In genomic region chr1:150973826-150974579, GRCh38 we compare ENCODE assay signal across 8 cellular contexts. TPM values are rescaled to one million over a fixed set of nuclear protein-coding genes. Genes with fewer than 3 reads are reported as not detected.
DNase-seq lines count a peak whose midpoint lies in the region; ATAC-seq, FAIRE-seq and TF ChIP-seq lines count a peak whose summit lies in the region.

No MANE protein-coding gene starts in this region.

- H3K9ac ChIP-seq in HepG2 (ENCODE audit: insufficient read depth, low read depth, low read length): peak overlapping the region; percentile 97

- peaks cover 79% of the 10 kb centered on the region for H3K4me1 ChIP-seq in HepG2 (ENCODE audit: insufficient read depth, low read length)

- no peak for FAIRE-seq in HepG2 (lab: Jason Lieb, UNC)

- H3K36me3 ChIP-seq in HepG2 (replicated peaks in 1 of 2; ENCODE audit: control insufficient read depth in 1 of 2, insufficient read depth in 2 of 2, low read length in 2 of 2): 0 out of 5 replicates have a peak, but pooled peaks cover 0 to 4% of the 10 kb centered on the region in 2 experiments

- TF ChIP-seq CTCF in choroid plexus epithelial cell (conservative IDR thresholded peaks at IDR 0.05; ENCODE audit: low read depth, low read length) (no peak), HepG2 (CRISPR knock-in tag; IDR thresholded peaks at IDR 0.05) (no peak)

- peaks cover 18% of the 10 kb centered on the region for H4K20me1 ChIP-seq in HepG2 (ENCODE audit: insufficient read depth, low read length)

- no peak overlapping the region for H2AFZ ChIP-seq in HepG2 (ENCODE audit: low read length)

- no peak for TF ChIP-seq POLR2A in HepG2 (IDR thresholded peaks at IDR 0.05; ENCODE audit: insufficient read depth in 1 of 2, low read depth in 2 of 2, low read length in 2 of 2)

- WGBS in HepG2 (ENCODE audit: low lambda C conversion rate): 0% methylated on average over 4 of the region's 67 CpGs

- H3K27ac ChIP-seq in HepG2 (ENCODE audit: extremely low read length, insufficient read depth, low read length): peak overlapping the region; percentile 96

- TF ChIP-seq RAD21 in HepG2 (CRISPR knock-in tag; IDR thresholded peaks at IDR 0.05): no peak

- H3K4me3 ChIP-seq in choroid plexus epithelial cell (ENCODE audit: low read depth, low read length): peak overlapping the region; percentile 90
- H3K4me3 ChIP-seq in HepG2 (replicated peaks in 1 of 3; ENCODE audit: insufficient read depth in 1 of 3, low read depth in 2 of 3, low read length in 3 of 3): peak overlapping the region; percentile 71 to 95 (median 89)

- DNase-seq in DMS 273 (lab: John Stamatoyannopoulos, UW; ENCODE audit: unreplicated experiment) (peak; percentile 100), LoVo (ENCODE audit: low spot score) (peak; percentile 13), choroid plexus epithelial cell (ENCODE audit: low read depth) (peak; percentile 33), HepG2 (ENCODE audit: low spot score) (no peak), middle frontal gyrus (ENCODE audit: extremely low spot score, low spot score) (no peak)
- peak; percentile 13 for DNase-seq in activated CD4-positive, alpha-beta T cell treated with anti-CD3 and anti-CD28 coated beads for 1 hour
- DNase-seq in stimulated activated CD8-positive, alpha-beta memory T cell treated with anti-CD3 and anti-CD28 coated beads, Interleukin-4, amount 100 ng/mL, for 24 hours (ENCODE audit: low read depth): peak; percentile 19

- BruUV-seq in HepG2 (replicated peaks; lab: Mats Ljungman, UMichigan): no TSS peak

- H3K4me2 ChIP-seq in HepG2 (ENCODE audit: low read depth, low read length): peak overlapping the region; percentile 98

- CTCF ChIA-PET in HepG2 (lab: Yijun Ruan, JAX; ENCODE audit: low intra/inter-chr PET ratio, low total read pairs): no interaction called here

- ATAC-seq in GM21526 (IDR thresholded peaks at IDR 0.05; ENCODE audit: low FRiP score, unreplicated experiment): peak; percentile 29
- no peak for ATAC-seq in HepG2

- POLR2A ChIA-PET in HepG2 (lab: Yijun Ruan, JAX): interaction anchor here (0.5 to 10.3 kb wide), 11 partner anchors 7 to 367 kb away, joined by 3 to 114 read pairs (median 4); partner anchors contain the start of genes ANXA9 and MINDY1

- peaks cover 54% of the 10 kb centered on the region for H3K79me2 ChIP-seq in HepG2 (ENCODE audit: insufficient read depth, low read length)

- H3K9me3 ChIP-seq in HepG2 (ENCODE audit: low read length): no peaks in the 10 kb centered on the region

- intact Hi-C loops in HepG2 (cut with micrococcal nuclease; ENCODE audit: unreplicated experiment): loop anchor here (5.0 kb wide), 1 partner anchor 33 kb away; the partner anchor contains the start of genes MINDY1 and PRUNE1

- no peaks in the 10 kb centered on the region; a peak in 1 of 5 replicates for H3K27me3 ChIP-seq in HepG2 (ENCODE audit: control insufficient read depth in 1 of 2, insufficient read depth in 2 of 2, low read length in 2 of 2)

- TF ChIP-seq EP300 in HepG2 (IDR thresholded peaks at IDR 0.05; ENCODE audit: low read depth in 2 of 2, low read length in 2 of 2) (no peak), HepG2 (CRISPR knock-in tag; IDR thresholded peaks at IDR 0.05; ENCODE audit: borderline replicate concordance) (no peak)

- in situ Hi-C loops in HepG2 (cut with HindIII; ENCODE audit: extremely low pct_ligation_motif_present, low pct_unique_long_range_greater_than_20kb): no loop called here

RNA-seq across cellular contexts. Expression of gene CERS2, which starts 0.6 kb away (rescaled TPM):
- total RNA-seq in HepG2 (2016; rRNA removed; fragmentation: Illumina TruSeq; extraction: Trizol): 188 and 298 TPM in 2 replicates
- total RNA-seq in HepG2 (2016; cell fraction: cytosol; rRNA removed; fragmentation: Illumina TruSeq; extraction: Trizol; ENCODE audit: low read depth): 172 and 174 TPM in 2 replicates
- 172 and 303 TPM in 2 replicates for total RNA-seq in HepG2 (2016; cell fraction: insoluble cytoplasmic fraction; rRNA removed; fragmentation: Illumina TruSeq; extraction: Trizol)
- 391 and 396 TPM in 2 replicates for total RNA-seq in HepG2 (2016; cell fraction: membrane; rRNA removed; fragmentation: Illumina TruSeq; extraction: Trizol)
- 237 and 286 TPM in 2 replicates for total RNA-seq in HepG2 (2016; cell fraction: nucleus; rRNA removed; fragmentation: Illumina TruSeq; extraction: Trizol)
- 269 and 315 TPM in 2 replicates for polyA plus RNA-seq in HepG2 (2011; rRNA removed)
- 210 and 326 TPM in 2 replicates for polyA plus RNA-seq in HepG2 (2011; cell fraction: cytosol; rRNA removed)
- polyA plus RNA-seq in HepG2 (2011; cell fraction: nucleus; rRNA removed): 209 and 246 TPM in 2 replicates
- polyA plus RNA-seq in HepG2 (2012): 202 and 241 TPM in 2 replicates
- polyA plus RNA-seq in HepG2 (2016; cell fraction: cytosol; fragmentation: Illumina TruSeq; extraction: Trizol; ENCODE audit: low read depth): 183 and 188 TPM in 2 replicates
- polyA plus RNA-seq in HepG2 (2016; cell fraction: insoluble cytoplasmic fraction; fragmentation: Illumina TruSeq; extraction: Trizol; ENCODE audit: low read depth): 211 and 221 TPM in 2 replicates
- 341 and 359 TPM in 2 replicates for polyA plus RNA-seq in HepG2 (2016; cell fraction: membrane; fragmentation: Illumina TruSeq; extraction: Trizol; ENCODE audit: low read depth)
- polyA plus RNA-seq in HepG2 (2016; cell fraction: nucleus; fragmentation: Illumina TruSeq; extraction: Trizol; ENCODE audit: insufficient read depth, low read depth): 425 and 431 TPM in 2 replicates
- 346 and 363 TPM in 2 replicates for polyA minus RNA-seq in HepG2 (2011; rRNA and poly(A)+ RNA removed; ENCODE audit: low replicate concordance)
- 145 and 155 TPM in 2 replicates for polyA minus RNA-seq in HepG2 (2011; cell fraction: cytosol; rRNA and poly(A)+ RNA removed)
- 108 and 145 TPM in 2 replicates for polyA minus RNA-seq in HepG2 (2011; cell fraction: nucleus; rRNA and poly(A)+ RNA removed)

RNA-seq across cellular contexts. Expression of gene ANXA9, which starts 8.1 kb away (rescaled TPM):
- 23.9 and 29.9 TPM in 2 replicates for total RNA-seq in HepG2 (2016; rRNA removed; fragmentation: Illumina TruSeq; extraction: Trizol)
- 23.6 and 28.6 TPM in 2 replicates for total RNA-seq in HepG2 (2016; cell fraction: cytosol; rRNA removed; fragmentation: Illumina TruSeq; extraction: Trizol; ENCODE audit: low read depth)
- total RNA-seq in HepG2 (2016; cell fraction: insoluble cytoplasmic fraction; rRNA removed; fragmentation: Illumina TruSeq; extraction: Trizol): 24.2 and 31.1 TPM in 2 replicates
- total RNA-seq in HepG2 (2016; cell fraction: membrane; rRNA removed; fragmentation: Illumina TruSeq; extraction: Trizol): 36.8 and 45.0 TPM in 2 replicates
- 13.1 and 16.4 TPM in 2 replicates for total RNA-seq in HepG2 (2016; cell fraction: nucleus; rRNA removed; fragmentation: Illumina TruSeq; extraction: Trizol)
- polyA plus RNA-seq in HepG2 (2011; rRNA removed): 13.3 and 14.3 TPM in 2 replicates
- 13.7 and 18.5 TPM in 2 replicates for polyA plus RNA-seq in HepG2 (2011; cell fraction: cytosol; rRNA removed)
- 22.7 and 24.4 TPM in 2 replicates for polyA plus RNA-seq in HepG2 (2011; cell fraction: nucleus; rRNA removed)
- polyA plus RNA-seq in HepG2 (2012): 8.0 and 10.7 TPM in 2 replicates
- 31.8 and 41.1 TPM in 2 replicates for polyA plus RNA-seq in HepG2 (2016; cell fraction: cytosol; fragmentation: Illumina TruSeq; extraction: Trizol; ENCODE audit: low read depth)
- 34.4 and 34.7 TPM in 2 replicates for polyA plus RNA-seq in HepG2 (2016; cell fraction: insoluble cytoplasmic fraction; fragmentation: Illumina TruSeq; extraction: Trizol; ENCODE audit: low read depth)
- 37.6 and 45.5 TPM in 2 replicates for polyA plus RNA-seq in HepG2 (2016; cell fraction: membrane; fragmentation: Illumina TruSeq; extraction: Trizol; ENCODE audit: low read depth)
- 19.8 and 22.9 TPM in 2 replicates for polyA plus RNA-seq in HepG2 (2016; cell fraction: nucleus; fragmentation: Illumina TruSeq; extraction: Trizol; ENCODE audit: insufficient read depth, low read depth)
- polyA minus RNA-seq in HepG2 (2011; rRNA and poly(A)+ RNA removed; ENCODE audit: low replicate concordance): 6.4 and 37.2 TPM in 2 replicates
- 11.8 and 16.0 TPM in 2 replicates for polyA minus RNA-seq in HepG2 (2011; cell fraction: cytosol; rRNA and poly(A)+ RNA removed)
- 13.8 and 14.7 TPM in 2 replicates for polyA minus RNA-seq in HepG2 (2011; cell fraction: nucleus; rRNA and poly(A)+ RNA removed)

RNA-seq across cellular contexts. Expression of gene MINDY1, which starts 32.7 kb away (rescaled TPM):
- total RNA-seq in HepG2 (2016; rRNA removed; fragmentation: Illumina TruSeq; extraction: Trizol): 9.2 and 11.1 TPM in 2 replicates
- 1.5 and 1.9 TPM in 2 replicates for total RNA-seq in HepG2 (2016; cell fraction: cytosol; rRNA removed; fragmentation: Illumina TruSeq; extraction: Trizol; ENCODE audit: low read depth)
- 8.8 and 11.0 TPM in 2 replicates for total RNA-seq in HepG2 (2016; cell fraction: insoluble cytoplasmic fraction; rRNA removed; fragmentation: Illumina TruSeq; extraction: Trizol)
- 3.7 and 4.9 TPM in 2 replicates for total RNA-seq in HepG2 (2016; cell fraction: membrane; rRNA removed; fragmentation: Illumina TruSeq; extraction: Trizol)
- total RNA-seq in HepG2 (2016; cell fraction: nucleus; rRNA removed; fragmentation: Illumina TruSeq; extraction: Trizol): 8.5 and 8.9 TPM in 2 replicates
- 15.0 and 18.0 TPM in 2 replicates for polyA plus RNA-seq in HepG2 (2011; rRNA removed)
- 7.7 and 9.4 TPM in 2 replicates for polyA plus RNA-seq in HepG2 (2011; cell fraction: cytosol; rRNA removed)
- 31.0 and 32.8 TPM in 2 replicates for polyA plus RNA-seq in HepG2 (2011; cell fraction: nucleus; rRNA removed)
- 8.2 and 9.6 TPM in 2 replicates for polyA plus RNA-seq in HepG2 (2012)
- 0.92 and 1.1 TPM in 2 replicates for polyA plus RNA-seq in HepG2 (2016; cell fraction: cytosol; fragmentation: Illumina TruSeq; extraction: Trizol; ENCODE audit: low read depth)
- 7.1 and 9.8 TPM in 2 replicates for polyA plus RNA-seq in HepG2 (2016; cell fraction: insoluble cytoplasmic fraction; fragmentation: Illumina TruSeq; extraction: Trizol; ENCODE audit: low read depth)
- 2.3 and 3.0 TPM in 2 replicates for polyA plus RNA-seq in HepG2 (2016; cell fraction: membrane; fragmentation: Illumina TruSeq; extraction: Trizol; ENCODE audit: low read depth)
- 13.4 and 14.4 TPM in 2 replicates for polyA plus RNA-seq in HepG2 (2016; cell fraction: nucleus; fragmentation: Illumina TruSeq; extraction: Trizol; ENCODE audit: insufficient read depth, low read depth)
- 24.5 and 31.9 TPM in 2 replicates for polyA minus RNA-seq in HepG2 (2011; rRNA and poly(A)+ RNA removed; ENCODE audit: low replicate concordance)
- polyA minus RNA-seq in HepG2 (2011; cell fraction: cytosol; rRNA and poly(A)+ RNA removed): 13.3 and 14.8 TPM in 2 replicates
- 13.6 and 15.3 TPM in 2 replicates for polyA minus RNA-seq in HepG2 (2011; cell fraction: nucleus; rRNA and poly(A)+ RNA removed)

RNA-seq across cellular contexts. Expression of gene PRUNE1, which starts 34.2 kb away (rescaled TPM):
- 19.0 and 26.2 TPM in 2 replicates for total RNA-seq in HepG2 (2016; rRNA removed; fragmentation: Illumina TruSeq; extraction: Trizol)
- total RNA-seq in HepG2 (2016; cell fraction: cytosol; rRNA removed; fragmentation: Illumina TruSeq; extraction: Trizol; ENCODE audit: low read depth): 12.5 and 13.5 TPM in 2 replicates
- 18.9 and 24.2 TPM in 2 replicates for total RNA-seq in HepG2 (2016; cell fraction: insoluble cytoplasmic fraction; rRNA removed; fragmentation: Illumina TruSeq; extraction: Trizol)
- total RNA-seq in HepG2 (2016; cell fraction: membrane; rRNA removed; fragmentation: Illumina TruSeq; extraction: Trizol): 15.0 and 18.8 TPM in 2 replicates
- total RNA-seq in HepG2 (2016; cell fraction: nucleus; rRNA removed; fragmentation: Illumina TruSeq; extraction: Trizol): 10.4 and 11.9 TPM in 2 replicates
- polyA plus RNA-seq in HepG2 (2011; rRNA removed): 24.4 and 31.9 TPM in 2 replicates
- polyA plus RNA-seq in HepG2 (2011; cell fraction: cytosol; rRNA removed): 27.4 and 28.5 TPM in 2 replicates
- polyA plus RNA-seq in HepG2 (2011; cell fraction: nucleus; rRNA removed): 14.1 and 14.8 TPM in 2 replicates
- 15.7 and 18.3 TPM in 2 replicates for polyA plus RNA-seq in HepG2 (2012)
- polyA plus RNA-seq in HepG2 (2016; cell fraction: cytosol; fragmentation: Illumina TruSeq; extraction: Trizol; ENCODE audit: low read depth): 4.3 and 5.1 TPM in 2 replicates
- 30.3 and 30.6 TPM in 2 replicates for polyA plus RNA-seq in HepG2 (2016; cell fraction: insoluble cytoplasmic fraction; fragmentation: Illumina TruSeq; extraction: Trizol; ENCODE audit: low read depth)
- polyA plus RNA-seq in HepG2 (2016; cell fraction: membrane; fragmentation: Illumina TruSeq; extraction: Trizol; ENCODE audit: low read depth): 12.6 and 13.9 TPM in 2 replicates
- 18.7 and 18.9 TPM in 2 replicates for polyA plus RNA-seq in HepG2 (2016; cell fraction: nucleus; fragmentation: Illumina TruSeq; extraction: Trizol; ENCODE audit: insufficient read depth, low read depth)
- 47.8 and 51.4 TPM in 2 replicates for polyA minus RNA-seq in HepG2 (2011; rRNA and poly(A)+ RNA removed; ENCODE audit: low replicate concordance)
- polyA minus RNA-seq in HepG2 (2011; cell fraction: cytosol; rRNA and poly(A)+ RNA removed): 18.1 and 20.1 TPM in 2 replicates
- 10.6 and 12.7 TPM in 2 replicates for polyA minus RNA-seq in HepG2 (2011; cell fraction: nucleus; rRNA and poly(A)+ RNA removed)

RNA-seq across cellular contexts. Expression of gene SETDB1, which starts 47.8 kb away (rescaled TPM):
- 31.0 and 34.6 TPM in 2 replicates for total RNA-seq in HepG2 (2016; rRNA removed; fragmentation: Illumina TruSeq; extraction: Trizol)
- total RNA-seq in HepG2 (2016; cell fraction: cytosol; rRNA removed; fragmentation: Illumina TruSeq; extraction: Trizol; ENCODE audit: low read depth): 8.2 and 9.2 TPM in 2 replicates
- 32.1 and 33.4 TPM in 2 replicates for total RNA-seq in HepG2 (2016; cell fraction: insoluble cytoplasmic fraction; rRNA removed; fragmentation: Illumina TruSeq; extraction: Trizol)
- total RNA-seq in HepG2 (2016; cell fraction: membrane; rRNA removed; fragmentation: Illumina TruSeq; extraction: Trizol): 11.8 and 12.8 TPM in 2 replicates
- total RNA-seq in HepG2 (2016; cell fraction: nucleus; rRNA removed; fragmentation: Illumina TruSeq; extraction: Trizol): 27.2 and 30.3 TPM in 2 replicates
- polyA plus RNA-seq in HepG2 (2011; rRNA removed): 30.1 and 33.1 TPM in 2 replicates
- 15.2 and 18.5 TPM in 2 replicates for polyA plus RNA-seq in HepG2 (2011; cell fraction: cytosol; rRNA removed)
- 43.9 and 48.6 TPM in 2 replicates for polyA plus RNA-seq in HepG2 (2011; cell fraction: nucleus; rRNA removed)
- polyA plus RNA-seq in HepG2 (2012): 26.3 and 29.9 TPM in 2 replicates
- 2.5 TPM in 2 replicates for polyA plus RNA-seq in HepG2 (2016; cell fraction: cytosol; fragmentation: Illumina TruSeq; extraction: Trizol; ENCODE audit: low read depth)
- 17.6 and 20.4 TPM in 2 replicates for polyA plus RNA-seq in HepG2 (2016; cell fraction: insoluble cytoplasmic fraction; fragmentation: Illumina TruSeq; extraction: Trizol; ENCODE audit: low read depth)
- polyA plus RNA-seq in HepG2 (2016; cell fraction: membrane; fragmentation: Illumina TruSeq; extraction: Trizol; ENCODE audit: low read depth): 4.2 and 4.3 TPM in 2 replicates
- polyA plus RNA-seq in HepG2 (2016; cell fraction: nucleus; fragmentation: Illumina TruSeq; extraction: Trizol; ENCODE audit: insufficient read depth, low read depth): 53.3 and 55.8 TPM in 2 replicates
- polyA minus RNA-seq in HepG2 (2011; rRNA and poly(A)+ RNA removed; ENCODE audit: low replicate concordance): 37.4 and 74.1 TPM in 2 replicates
- polyA minus RNA-seq in HepG2 (2011; cell fraction: cytosol; rRNA and poly(A)+ RNA removed): 22.7 and 23.2 TPM in 2 replicates
- polyA minus RNA-seq in HepG2 (2011; cell fraction: nucleus; rRNA and poly(A)+ RNA removed): 59.4 and 70.0 TPM in 2 replicates

Comparison
In these comparisons a context has a peak if more than half of its experiments do, and no peak if none do; other contexts are left out.
1. DNase-seq: peak in DMS 273 (single experiment), LoVo (single experiment), activated CD4-positive, alpha-beta T cell treated with anti-CD3 and anti-CD28 coated beads for 1 hour (single experiment), choroid plexus epithelial cell (single experiment) and stimulated activated CD8-positive, alpha-beta memory T cell treated with anti-CD3 and anti-CD28 coated beads, Interleukin-4, amount 100 ng/mL, for 24 hours (single experiment); none in HepG2 (single experiment) and middle frontal gyrus (single experiment).